17 cellular contexts compared by ENCODE assay signal in the genomic region with DNA sequence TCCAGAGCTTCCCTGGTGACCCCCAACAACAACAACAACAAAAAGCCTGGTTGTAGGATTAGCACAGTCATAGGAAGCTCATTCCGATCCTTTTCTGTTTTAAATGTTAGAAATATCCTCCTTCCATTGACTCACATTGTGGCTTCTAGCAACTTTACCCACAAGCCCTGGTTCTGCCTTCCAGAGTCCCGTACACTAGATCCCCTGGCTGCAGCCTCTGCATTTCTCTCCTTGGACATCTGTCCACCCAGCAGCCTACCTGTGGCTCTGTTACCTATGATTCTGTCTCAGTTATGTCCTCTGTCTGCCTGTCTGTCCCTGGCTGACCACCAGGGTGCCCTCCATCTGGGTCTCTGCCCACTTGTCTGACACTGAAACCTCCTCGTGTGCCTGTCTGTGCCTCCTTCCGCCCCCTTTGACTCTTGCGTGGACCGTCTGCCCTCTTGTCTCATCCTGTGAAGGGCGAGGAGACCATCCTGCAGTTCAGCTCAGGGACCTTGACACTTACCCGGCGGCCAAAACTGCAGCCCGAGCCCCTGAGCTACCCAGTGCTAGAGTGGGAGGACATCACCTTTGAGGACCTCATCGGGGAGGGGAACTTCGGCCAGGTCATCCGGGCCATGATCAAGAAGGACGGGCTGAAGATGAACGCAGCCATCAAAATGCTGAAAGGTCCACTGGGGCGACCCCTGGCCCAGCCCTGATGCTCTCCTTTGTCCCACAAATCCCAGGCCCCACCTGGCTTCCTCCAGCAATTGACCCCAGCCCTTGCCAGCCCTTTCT. TPM values are rescaled to one million over a fixed set of nuclear protein-coding genes. Genes with fewer than 3 reads are reported as not detected.
DNase-seq lines count a peak whose midpoint lies in the region; ATAC-seq, FAIRE-seq and TF ChIP-seq lines count a peak whose summit lies in the region.
"Had no signal": no experiment of that assay in that cellular context is flagged by ENCODE, and none has a peak within 500 bp of the region (broad histone marks: within the 10 kb centered on the region; RNA-seq: fewer than 3 reads in every experiment).

No MANE protein-coding gene starts in this region.

- no peak overlapping the region for H2BK5ac ChIP-seq in H1 (ENCODE audit: low read depth, low read length)

- CTCF ChIA-PET in H1 (lab: Charles Lee; ENCODE audit: partially characterized antibody) = interaction anchor here (0.6 to 3.9 kb wide), 11 partner anchors 9 to 40 kb away, joined by 3 to 19 read pairs (median 4); a partner anchor contains a TSS

- H3K56ac ChIP-seq in H1 (replicated peaks; ENCODE audit: insufficient read length, low read depth, low read length) = no peak overlapping the region

- H3K18ac ChIP-seq in H1 (ENCODE audit: extremely low read depth, low read length) = no peak overlapping the region

- no peaks in the 10 kb centered on the region for H3K9me2 ChIP-seq in MM.1S (replicated peaks; ENCODE audit: insufficient read depth, low read length)

- H3K9ac ChIP-seq in MM.1S (ENCODE audit: low read length) (no peak overlapping the region), H1 (replicated peaks in 1 of 4; ENCODE audit: extremely low read depth in 1 of 4, low read depth in 3 of 4, low read length in 3 of 4) (no peak overlapping the region)

- FAIRE-seq in H1 (lab: Jason Lieb, UNC) = no peak
- FAIRE-seq: GM19239 had no signal

- H3K14ac ChIP-seq in H1 (ENCODE audit: insufficient read length) = no peak overlapping the region

- H3K4me3 ChIP-seq in MM.1S (ENCODE audit: low read length) (no peak overlapping the region), H1 (ENCODE audit: extremely low read depth in 1 of 4, insufficient read depth in 2 of 4, low read depth in 3 of 4, low read length in 4 of 4) (no peak overlapping the region)
- H3K4me3 ChIP-seq: HAP-1, SJCRH30, suprapubic skin had no signal

- H3K4me1 ChIP-seq in MM.1S (ENCODE audit: low read length) (no peaks in the 10 kb centered on the region), H1 (replicated peaks in 1 of 4; ENCODE audit: control insufficient read depth in 3 of 4, insufficient read depth in 4 of 4, low read length in 3 of 4) (peaks cover 0 to 5% (median 0%) of the 10 kb centered on the region in 4 experiments; a peak in 1 of 7 replicates)
- H3K4me1 ChIP-seq: HAP-1, SJCRH30, suprapubic skin had no signal

- 0 out of 2 replicates have a peak, but pooled peaks have one; percentile 6 for TF ChIP-seq CTCF in MM.1S (IDR thresholded peaks at IDR 0.05; ENCODE audit: low read length)
- TF ChIP-seq CTCF in H1 (IDR thresholded peaks at IDR 0.05; ENCODE audit: control extremely low read depth in 1 of 3, insufficient read depth in 1 of 3, low read depth in 1 of 3, low read length in 3 of 3) = peak; percentile 14 to 52 (median 38); a peak in 2 of 4 replicates

- H4K20me1 ChIP-seq in MM.1S (ENCODE audit: insufficient read depth, low read length) = no peaks in the 10 kb centered on the region
- H4K20me1 ChIP-seq in H1 (replicated peaks in 1 of 2; ENCODE audit: control insufficient read depth in 1 of 2, insufficient read depth in 2 of 2, low read length in 2 of 2) = no peaks in the 10 kb centered on the region

- H3K4ac ChIP-seq in H1 (replicated peaks; ENCODE audit: insufficient read length, low read depth, low read length) = no peak overlapping the region

- DNase-seq in MM.1S = no peak
- no peak for DNase-seq in H1 (ENCODE audit: low read depth in 1 of 2, low spot score in 2 of 2)
- peak; percentile 54 for DNase-seq in sciatic nerve (ENCODE audit: low spot score)
- no peak for DNase-seq in stimulated activated CD4-positive, alpha-beta T cell treated with anti-CD3 and anti-CD28 coated beads, Interleukin-2, amount 100 ng/mL, for 24 hours
- DNase-seq in GM19240 (ENCODE audit: insufficient read length, low spot score) = no peak
- DNase-seq in T1000 (lab: John Stamatoyannopoulos, UW) = no peak
- DNase-seq: activated CD4-positive, CD25-positive, alpha-beta regulatory T cell; activated T-cell treated with anti-CD3 and anti-CD28 coated beads for 4 hours; anterior cingulate cortex; NCI-H1417; NCI-H69; SJCRH30 had no signal

- H3K23ac ChIP-seq in H1 (ENCODE audit: insufficient read length) = no peak overlapping the region

- intact Hi-C loops in sciatic nerve (cut with DNase I) = no loop called here

- no peaks in the 10 kb centered on the region for H3K36me3 ChIP-seq in MM.1S (replicated peaks; ENCODE audit: insufficient read depth, low read length)
- H3K36me3 ChIP-seq in H1 (ENCODE audit: control insufficient read depth in 2 of 4, insufficient read depth in 4 of 4, low read length in 3 of 4) = no peaks in the 10 kb centered on the region
- H3K36me3 ChIP-seq: HAP-1, SJCRH30, suprapubic skin had no signal

- no peak overlapping the region for H4K8ac ChIP-seq in H1 (ENCODE audit: extremely low read depth, insufficient read depth, low read length)

- no peak for TF ChIP-seq POLR2A in H1 (IDR thresholded peaks at IDR 0.05; ENCODE audit: control extremely low read depth in 1 of 2, low read depth in 2 of 2, low read length in 2 of 2)

- 0 out of 2 replicates have a peak overlapping the region, but pooled peaks have one; percentile 65 for H2BK15ac ChIP-seq in H1 (ENCODE audit: low read length)

- no peak for TF ChIP-seq EP300 in H1 (IDR thresholded peaks at IDR 0.05; ENCODE audit: borderline replicate concordance in 1 of 2, low read depth in 2 of 2, low read length in 2 of 2)

- H3K23me2 ChIP-seq in H1 (ENCODE audit: low read depth, low read length) = no peaks in the 10 kb centered on the region

- H3K4me2 ChIP-seq in MM.1S (ENCODE audit: low read depth, low read length) (no peak overlapping the region), H1 (ENCODE audit: insufficient read depth in 1 of 2, low read depth in 2 of 2, low read length in 2 of 2) (no peak overlapping the region)

- no peak overlapping the region for H2AK5ac ChIP-seq in H1 (ENCODE audit: low read depth, low read length)

- peak; percentile 2 to 36; a peak in 1 of 4 replicates for TF ChIP-seq RAD21 in H1 (IDR thresholded peaks at IDR 0.05 in 1 of 2, conservative IDR thresholded peaks at IDR 0.05 in 1 of 2; ENCODE audit: low read depth in 2 of 2, low read length in 2 of 2)

- H3K27me3 ChIP-seq in MM.1S (replicated peaks; ENCODE audit: insufficient read depth, low read length) = 0 out of 2 replicates have a peak, but pooled peaks cover 3% of the 10 kb centered on the region
- H3K27me3 ChIP-seq in H1 (replicated peaks in 1 of 4; ENCODE audit: control insufficient read depth in 3 of 4, extremely low read depth in 1 of 4, insufficient read depth in 3 of 4, low read length in 3 of 4) = no peaks in the 10 kb centered on the region; a peak in 2 of 7 replicates
- H3K27me3 ChIP-seq: SJCRH30, suprapubic skin had no signal

- H3K79me2 ChIP-seq in MM.1S (ENCODE audit: low read length) (no peaks in the 10 kb centered on the region), H1 (ENCODE audit: control insufficient read depth in 1 of 2, insufficient read depth in 2 of 2, low read length in 2 of 2) (no peaks in the 10 kb centered on the region)

- WGBS in H1 (ENCODE audit: extremely low coverage in 1 of 2, insufficient coverage in 1 of 2, insufficient read length in 1 of 2, insufficient replicate concordance in 2 of 2, low coverage in 1 of 2, low lambda C conversion rate in 2 of 2, missing lambda C conversion rate in 1 of 2), 2 experiments = 89% methylated on average over 16 of the region's 16 CpGs; no CpG with 5 or more reads in 1 of the 2 experiments

- POLR2A ChIA-PET in H1 (lab: Charles Lee; ENCODE audit: partially characterized antibody) = interaction anchor here (0.9 to 1.2 kb wide), 4 partner anchors 10 to 52 kb away, joined by 3 to 4 read pairs (median 3); no protein-coding TSS in a partner anchor

- H4K5ac ChIP-seq in H1 (ENCODE audit: insufficient read length, low read depth, low read length) = no peak overlapping the region

- H3F3A ChIP-seq in MM.1S (ENCODE audit: insufficient read depth, low read length) = no peaks in the 10 kb centered on the region

- H2BK12ac ChIP-seq in H1 (ENCODE audit: low read depth, low read length) = no peak overlapping the region

- H3K27ac ChIP-seq in MM.1S (ENCODE audit: low read length) (no peak overlapping the region), H1 (ENCODE audit: low read depth, low read length) (no peak overlapping the region)
- H3K27ac ChIP-seq: epithelial cell of prostate, SJCRH30, suprapubic skin had no signal

- no peak for ATAC-seq in sciatic nerve

- no peaks in the 10 kb centered on the region for H3K79me1 ChIP-seq in H1 (ENCODE audit: low read depth, low read length)

- H3K9me3 ChIP-seq in MM.1S (replicated peaks; ENCODE audit: insufficient read depth, low read length) = no peaks in the 10 kb centered on the region
- H3K9me3 ChIP-seq in H1 (ENCODE audit: insufficient read depth in 2 of 2, low read depth in 1 of 2, low read length in 1 of 2) = no peaks in the 10 kb centered on the region
- H3K9me3 ChIP-seq: HAP-1, SJCRH30, suprapubic skin had no signal

- H2BK120ac ChIP-seq in H1 (replicated peaks; ENCODE audit: low read depth, low read length) = no peak overlapping the region

- H4K91ac ChIP-seq in H1 (replicated peaks; ENCODE audit: insufficient read length, low read length) = no peak overlapping the region

- no peak overlapping the region for H2BK20ac ChIP-seq in H1 (ENCODE audit: low read length)

- H2AFZ ChIP-seq in MM.1S (ENCODE audit: low read length) (no peak overlapping the region), H1 (ENCODE audit: low read length) (no peak overlapping the region)

RNA-seq across cellular contexts. Expression of a gene that starts 16.1 kb away (rescaled TPM):
- total RNA-seq in H1 (2021; fragmentation: NEBNext Ultra II Directional; extraction: Animal tissue kit (Norgen Biotek cat#: 25700)) = 2.2 and 2.7 TPM in 2 replicates
- polyA plus RNA-seq in H1 (2011; rRNA removed) = 0.74 and 1.5 TPM in 2 replicates
- polyA plus RNA-seq in H1 (2011; cell fraction: cytosol; rRNA removed) = 1.2 TPM
- 3.8 TPM for polyA plus RNA-seq in H1 (2011; cell fraction: nucleus; rRNA removed)
- polyA plus RNA-seq in H1 (2012, experiment 1 of 2) = 1.1 to 1.7 TPM (median 1.6 TPM) in 4 replicates
- polyA plus RNA-seq in H1 (2012, experiment 2 of 2) = 1.4 TPM
- 5.6 TPM for polyA plus RNA-seq in H1 (2013, experiment 1 of 2)
- 4.5 TPM for polyA plus RNA-seq in H1 (2013, experiment 2 of 2)
- polyA minus RNA-seq in H1 (2011; rRNA and poly(A)+ RNA removed) = 1.7 and 1.9 TPM in 2 replicates
- polyA minus RNA-seq in H1 (2011; cell fraction: cytosol; rRNA and poly(A)+ RNA removed) = 5.9 TPM
- polyA minus RNA-seq in H1 (2011; cell fraction: nucleus; rRNA and poly(A)+ RNA removed) = 3.0 TPM
- total RNA-seq in sciatic nerve = 58.0 TPM

RNA-seq across cellular contexts. Expression of a gene that starts 20.7 kb away (rescaled TPM):
- not detected in 2 replicates for total RNA-seq in H1 (2021; fragmentation: NEBNext Ultra II Directional; extraction: Animal tissue kit (Norgen Biotek cat#: 25700))
- polyA plus RNA-seq in H1 (2011; rRNA removed) = 0.08 and 0.11 TPM in 2 replicates
- not detected for polyA plus RNA-seq in H1 (2011; cell fraction: cytosol; rRNA removed)
- polyA plus RNA-seq in H1 (2011; cell fraction: nucleus; rRNA removed) = 0.07 TPM
- polyA plus RNA-seq in H1 (2012, experiment 1 of 2) = 0.27 to 0.55 TPM (median 0.43 TPM) in 3 of 4 replicates, not detected in the other
- not detected for polyA plus RNA-seq in H1 (2012, experiment 2 of 2)
- 0.04 TPM for polyA plus RNA-seq in H1 (2013, experiment 1 of 2)
- polyA plus RNA-seq in H1 (2013, experiment 2 of 2) = 0.09 TPM
- polyA minus RNA-seq in H1 (2011; rRNA and poly(A)+ RNA removed) = 0.15 TPM in 1 of 2 replicates, not detected in the other
- not detected for polyA minus RNA-seq in H1 (2011; cell fraction: cytosol; rRNA and poly(A)+ RNA removed)
- polyA minus RNA-seq in H1 (2011; cell fraction: nucleus; rRNA and poly(A)+ RNA removed) = not detected
- total RNA-seq in sciatic nerve = 0.40 TPM
- total RNA-seq: renal cortical epithelial cell, SJCRH30, suprapubic skin had no signal

RNA-seq across cellular contexts. Expression of a gene that starts 31.5 kb away (rescaled TPM):
- 10.6 and 12.0 TPM in 2 replicates for total RNA-seq in H1 (2021; fragmentation: NEBNext Ultra II Directional; extraction: Animal tissue kit (Norgen Biotek cat#: 25700))
- 27.9 and 29.9 TPM in 2 replicates for polyA plus RNA-seq in H1 (2011; rRNA removed)
- 25.0 TPM for polyA plus RNA-seq in H1 (2011; cell fraction: cytosol; rRNA removed)
- 10.0 TPM for polyA plus RNA-seq in H1 (2011; cell fraction: nucleus; rRNA removed)
- polyA plus RNA-seq in H1 (2012, experiment 1 of 2) = 10.1 to 12.6 TPM (median 10.7 TPM) in 4 replicates
- polyA plus RNA-seq in H1 (2012, experiment 2 of 2) = 13.0 TPM
- polyA plus RNA-seq in H1 (2013, experiment 1 of 2) = 13.8 TPM
- 16.0 TPM for polyA plus RNA-seq in H1 (2013, experiment 2 of 2)
- 14.1 and 15.4 TPM in 2 replicates for polyA minus RNA-seq in H1 (2011; rRNA and poly(A)+ RNA removed)
- 5.4 TPM for polyA minus RNA-seq in H1 (2011; cell fraction: cytosol; rRNA and poly(A)+ RNA removed)
- polyA minus RNA-seq in H1 (2011; cell fraction: nucleus; rRNA and poly(A)+ RNA removed) = 5.0 TPM
- total RNA-seq in sciatic nerve = not detected
- total RNA-seq: SJCRH30 had no signal

RNA-seq across cellular contexts. Expression of a gene that starts 41.9 kb away (rescaled TPM):
- total RNA-seq in H1 (2021; fragmentation: NEBNext Ultra II Directional; extraction: Animal tissue kit (Norgen Biotek cat#: 25700)) = 221 and 252 TPM in 2 replicates
- polyA plus RNA-seq in H1 (2011; rRNA removed) = 214 and 350 TPM in 2 replicates
- polyA plus RNA-seq in H1 (2011; cell fraction: cytosol; rRNA removed) = 234 TPM
- 399 TPM for polyA plus RNA-seq in H1 (2011; cell fraction: nucleus; rRNA removed)
- polyA plus RNA-seq in H1 (2012, experiment 1 of 2) = 231 to 283 TPM (median 258 TPM) in 4 replicates
- polyA plus RNA-seq in H1 (2012, experiment 2 of 2) = 321 TPM
- 136 TPM for polyA plus RNA-seq in H1 (2013, experiment 1 of 2)
- 131 TPM for polyA plus RNA-seq in H1 (2013, experiment 2 of 2)
- 219 and 368 TPM in 2 replicates for polyA minus RNA-seq in H1 (2011; rRNA and poly(A)+ RNA removed)
- 160 TPM for polyA minus RNA-seq in H1 (2011; cell fraction: cytosol; rRNA and poly(A)+ RNA removed)
- polyA minus RNA-seq in H1 (2011; cell fraction: nucleus; rRNA and poly(A)+ RNA removed) = 98.7 TPM
- total RNA-seq in sciatic nerve = 1.9 TPM

RNA-seq across cellular contexts. Expression of a gene that starts 47.1 kb away (rescaled TPM):
- 24.6 and 26.5 TPM in 2 replicates for total RNA-seq in H1 (2021; fragmentation: NEBNext Ultra II Directional; extraction: Animal tissue kit (Norgen Biotek cat#: 25700))
- polyA plus RNA-seq in H1 (2011; rRNA removed) = 46.7 and 54.2 TPM in 2 replicates
- polyA plus RNA-seq in H1 (2011; cell fraction: cytosol; rRNA removed) = 46.6 TPM
- polyA plus RNA-seq in H1 (2011; cell fraction: nucleus; rRNA removed) = 76.7 TPM
- 14.5 to 42.9 TPM (median 25.8 TPM) in 4 replicates for polyA plus RNA-seq in H1 (2012, experiment 1 of 2)
- polyA plus RNA-seq in H1 (2012, experiment 2 of 2) = 26.3 TPM
- 15.4 TPM for polyA plus RNA-seq in H1 (2013, experiment 1 of 2)
- 16.1 TPM for polyA plus RNA-seq in H1 (2013, experiment 2 of 2)
- 22.8 and 31.0 TPM in 2 replicates for polyA minus RNA-seq in H1 (2011; rRNA and poly(A)+ RNA removed)
- polyA minus RNA-seq in H1 (2011; cell fraction: cytosol; rRNA and poly(A)+ RNA removed) = 25.0 TPM
- polyA minus RNA-seq in H1 (2011; cell fraction: nucleus; rRNA and poly(A)+ RNA removed) = 20.6 TPM
- total RNA-seq in sciatic nerve = 3.2 TPM
- total RNA-seq: SJCRH30 had no signal

Comparison
In these comparisons a context has a peak if more than half of its experiments do, and no peak if none do; other contexts are left out.
1. RNA of a gene that starts 16.1 kb away (total RNA-seq): 58.0 TPM in sciatic nerve (single experiment); 2.2 to 2.7 TPM in H1; every median in the first group is over 10 times any median in the second.
2. RNA of a gene that starts 31.5 kb away (total RNA-seq): 10.6 to 12.0 TPM in H1; not detected in sciatic nerve (single experiment); every median in the first group is over 10 times any median in the second.